In genomic region chr3:32472716-32473115, GRCh38 we compare ENCODE assay signal across 25 cellular contexts. TPM values are rescaled to one million over a fixed set of nuclear protein-coding genes. Genes with fewer than 3 reads are reported as not detected.
DNase-seq lines count a peak whose midpoint lies in the region; ATAC-seq and TF ChIP-seq lines count a peak whose summit lies in the region.
"Had no signal": no experiment of that assay in that cellular context is flagged by ENCODE, and none has a peak within 500 bp of the region (broad histone marks: within the 10 kb centered on the region; RNA-seq: fewer than 3 reads in every experiment).

No MANE protein-coding gene starts in this region.

- H3K4me2 ChIP-seq in PC-3 (ENCODE audit: low read length): no peak overlapping the region

- H3K4me3 Mint-ChIP-seq in stimulated activated naive CD8-positive, alpha-beta T cell treated with anti-CD3 and anti-CD28 coated beads, Interleukin-15, Interleukin-2, amounts not matched to agents 100 ng/mL and 50 ng/mL, for 24 hours: no peak overlapping the region
- H3K4me3 Mint-ChIP-seq in stimulated activated naive CD8-positive, alpha-beta T cell treated with anti-CD3 and anti-CD28 coated beads, Interleukin-15, amount 100 ng/mL, for 72 hours: no peak overlapping the region
- H3K4me3 Mint-ChIP-seq in endodermal cell: no peak overlapping the region
- H3K4me3 Mint-ChIP-seq: naive thymus-derived CD4-positive, alpha-beta T cell had no signal

- H3K27me3 Mint-ChIP-seq in stimulated activated naive CD8-positive, alpha-beta T cell treated with anti-CD3 and anti-CD28 coated beads, Interleukin-15, Interleukin-2, amounts not matched to agents 100 ng/mL and 50 ng/mL, for 24 hours: no peaks in the 10 kb centered on the region
- no peaks in the 10 kb centered on the region for H3K27me3 Mint-ChIP-seq in stimulated activated naive CD8-positive, alpha-beta T cell treated with anti-CD3 and anti-CD28 coated beads, Interleukin-15, amount 100 ng/mL, for 72 hours
- no peaks in the 10 kb centered on the region for H3K27me3 Mint-ChIP-seq in endodermal cell (ENCODE audit: insufficient read depth)
- H3K27me3 Mint-ChIP-seq: CD4-positive, CD25-positive, alpha-beta regulatory T cell; naive thymus-derived CD4-positive, alpha-beta T cell had no signal

- H2AFZ ChIP-seq in PC-3 (ENCODE audit: low read length): no peak overlapping the region

- POLR2A ChIA-PET in PC-3 (lab: Charles Lee; ENCODE audit: unreplicated experiment): no interaction called here

- H3K27ac ChIP-seq in PC-3 (ENCODE audit: low read length) (no peak overlapping the region), endodermal cell (ENCODE audit: low read depth, low read length) (no peak overlapping the region)
- H3K27ac ChIP-seq: ascending aorta, dorsolateral prefrontal cortex, epithelial cell of prostate, ovary, right atrium auricular region, SJSA1 had no signal

- no peak for DNase-seq in stimulated activated naive CD8-positive, alpha-beta T cell treated with anti-CD3 and anti-CD28 coated beads, Interleukin-15, amount 100 ng/mL, for 72 hours
- DNase-seq in PC-3 (peak; percentile 32), foreskin fibroblast (peak; percentile 60 to 61), DMS53 (lab: John Stamatoyannopoulos, UW) (no peak), endodermal cell (no peak)
- DNase-seq in activated CD4-positive, alpha-beta T cell treated with anti-CD3 and anti-CD28 coated beads, Interleukin-2, amount 50 U/mL, for 1 hour: no peak
- DNase-seq: activated CD4-positive, alpha-beta T cell treated with anti-CD3 and anti-CD28 coated beads for 48 hours; activated naive CD4-positive, alpha-beta T cell treated with anti-CD3 and anti-CD28 coated beads, Interleukin-2, amount 50 U/mL, for 16 hours; CD4-positive, CD25-positive, alpha-beta regulatory T cell; central memory CD4-positive, alpha-beta T cell; dorsolateral prefrontal cortex; heart right ventricle; left colon; naive thymus-derived CD4-positive, alpha-beta T cell; NCI-H2081 treated with DMSO at 0.1 percent for 48 hours; NCI-H510A; ovary; substantia nigra had no signal

- no peak for ATAC-seq in stimulated activated naive CD8-positive, alpha-beta T cell treated with anti-CD3 and anti-CD28 coated beads, Interleukin-15, amount 100 ng/mL, for 72 hours
- no peak for ATAC-seq in PC-3
- ATAC-seq: heart right ventricle; left colon; naive thymus-derived CD4-positive, alpha-beta T cell; Panc1 had no signal

- H3K27ac Mint-ChIP-seq in stimulated activated naive CD8-positive, alpha-beta T cell treated with anti-CD3 and anti-CD28 coated beads, Interleukin-15, Interleukin-2, amounts not matched to agents 100 ng/mL and 50 ng/mL, for 24 hours: peak overlapping the region; percentile 60
- peak overlapping the region in 1 of 2 donors; percentile 27 for H3K27ac Mint-ChIP-seq in stimulated activated naive CD8-positive, alpha-beta T cell treated with anti-CD3 and anti-CD28 coated beads, Interleukin-15, amount 100 ng/mL, for 72 hours
- H3K27ac Mint-ChIP-seq in endodermal cell: no peak overlapping the region

- no peaks in the 10 kb centered on the region for H3K9me3 Mint-ChIP-seq in stimulated activated naive CD8-positive, alpha-beta T cell treated with anti-CD3 and anti-CD28 coated beads, Interleukin-15, Interleukin-2, amounts not matched to agents 100 ng/mL and 50 ng/mL, for 24 hours
- H3K9me3 Mint-ChIP-seq in stimulated activated naive CD8-positive, alpha-beta T cell treated with anti-CD3 and anti-CD28 coated beads, Interleukin-15, amount 100 ng/mL, for 72 hours: no peaks in the 10 kb centered on the region
- no peaks in the 10 kb centered on the region for H3K9me3 Mint-ChIP-seq in endodermal cell

- H3K36me3 Mint-ChIP-seq in stimulated activated naive CD8-positive, alpha-beta T cell treated with anti-CD3 and anti-CD28 coated beads, Interleukin-15, Interleukin-2, amounts not matched to agents 100 ng/mL and 50 ng/mL, for 24 hours (ENCODE audit: low read depth): peaks cover 48% of the 10 kb centered on the region
- H3K36me3 Mint-ChIP-seq in endodermal cell (ENCODE audit: low read depth): peaks cover 10% of the 10 kb centered on the region

- H3K9me3 ChIP-seq in PC-3 (ENCODE audit: low read length): no peaks in the 10 kb centered on the region
- no peaks in the 10 kb centered on the region for H3K9me3 ChIP-seq in endodermal cell (ENCODE audit: control insufficient read depth, low read length)
- H3K9me3 ChIP-seq: ascending aorta, HAP-1, heart right ventricle, ovary, right atrium auricular region had no signal

- no TSS peak for BruUV-seq in PC-3 (replicated peaks; lab: Mats Ljungman, UMichigan)

- H3K27me3 ChIP-seq in PC-3 (ENCODE audit: low read length): no peaks in the 10 kb centered on the region
- H3K27me3 ChIP-seq in endodermal cell (ENCODE audit: control insufficient read depth, insufficient read depth, low read length, poor library complexity, severe bottlenecking): no peaks in the 10 kb centered on the region
- H3K27me3 ChIP-seq: ascending aorta, dorsolateral prefrontal cortex, heart right ventricle, ovary, right atrium auricular region, SJSA1 had no signal

- peaks cover 13% of the 10 kb centered on the region for H3K36me3 ChIP-seq in PC-3 (ENCODE audit: low read depth, low read length)
- H3K36me3 ChIP-seq in endodermal cell (ENCODE audit: control insufficient read depth, insufficient read depth, low read length): peaks cover 6% of the 10 kb centered on the region
- H3K36me3 ChIP-seq: HAP-1, ovary, right atrium auricular region had no signal

- no peak overlapping the region for H3K9ac ChIP-seq in PC-3 (ENCODE audit: low read length)
- no peak overlapping the region for H3K9ac ChIP-seq in endodermal cell (ENCODE audit: extremely low read depth, low read length, poor library complexity, severe bottlenecking)

- CTCF ChIA-PET in PC-3 (lab: Charles Lee): no interaction called here

- H3K9me2 ChIP-seq in PC-3 (replicated peaks; ENCODE audit: low read length): no peaks in the 10 kb centered on the region

- 94 to 100% methylated on average over 1 to 2 of the region's 2 CpGs for WGBS in endodermal cell (ENCODE audit: insufficient coverage in 1 of 2, insufficient read length in 1 of 2), 2 experiments

- peaks cover 12% of the 10 kb centered on the region for H3K79me2 ChIP-seq in PC-3 (ENCODE audit: low read length)

- H3K4me1 Mint-ChIP-seq in stimulated activated naive CD8-positive, alpha-beta T cell treated with anti-CD3 and anti-CD28 coated beads, Interleukin-15, Interleukin-2, amounts not matched to agents 100 ng/mL and 50 ng/mL, for 24 hours (ENCODE audit: low read depth): peaks cover 52% of the 10 kb centered on the region
- H3K4me1 Mint-ChIP-seq in stimulated activated naive CD8-positive, alpha-beta T cell treated with anti-CD3 and anti-CD28 coated beads, Interleukin-15, amount 100 ng/mL, for 72 hours: peaks cover 47% of the 10 kb centered on the region
- H3K4me1 Mint-ChIP-seq in endodermal cell: no peaks in the 10 kb centered on the region

- intact Hi-C loops in PC-3 (cut with micrococcal nuclease): no loop called here

- no peaks in the 10 kb centered on the region for H4K20me1 ChIP-seq in PC-3 (ENCODE audit: low read length)

- H3K4me1 ChIP-seq in PC-3 (ENCODE audit: insufficient read depth, low read length): peaks cover 35% of the 10 kb centered on the region
- H3K4me1 ChIP-seq in endodermal cell (ENCODE audit: control insufficient read depth, insufficient read depth, low read length): peaks cover under 1% of the 10 kb centered on the region
- H3K4me1 ChIP-seq: HAP-1 had no signal

- TF ChIP-seq CTCF in PC-3 (conservative IDR thresholded peaks at IDR 0.05; ENCODE audit: low read depth, low read length) (no peak), foreskin fibroblast (IDR thresholded peaks at IDR 0.05; ENCODE audit: low read depth, low read length) (no peak), endodermal cell (conservative IDR thresholded peaks at IDR 0.05) (no peak)

- H3F3A ChIP-seq in PC-3 (ENCODE audit: low read length, unreplicated experiment): peaks cover 5% of the 10 kb centered on the region

- no peak overlapping the region for H3K4me3 ChIP-seq in PC-3 (ENCODE audit: low read length)
- no peak overlapping the region for H3K4me3 ChIP-seq in foreskin fibroblast (ENCODE audit: low read depth in 1 of 2, low read length in 2 of 2)
- no peak overlapping the region for H3K4me3 ChIP-seq in endodermal cell (ENCODE audit: low read length)
- H3K4me3 ChIP-seq: ascending aorta, dorsolateral prefrontal cortex, HAP-1, heart right ventricle, ovary, right atrium auricular region, SJSA1 had no signal

RNA-seq across cellular contexts. Expression of gene CMTM6, which starts 29.9 kb away (rescaled TPM):
- total RNA-seq in PC-3 (2014; rRNA removed) (53.3 and 67.4 TPM in 2 replicates), endodermal cell (10 to 100 TPM; 58.3 to 62.4 TPM)
- polyA plus RNA-seq in endodermal cell (2013, experiment 1 of 2): 40.1 TPM
- 40.0 TPM for polyA plus RNA-seq in endodermal cell (2013, experiment 2 of 2)

Comparison
In these comparisons a context has a peak if more than half of its experiments do, and no peak if none do; other contexts are left out.
1. DNase-seq: peak in PC-3 (single experiment) and foreskin fibroblast (2 of 2); none in stimulated activated naive CD8-positive, alpha-beta T cell treated with anti-CD3 and anti-CD28 coated beads, Interleukin-15, amount 100 ng/mL, for 72 hours (0 of 2), DMS53 (single experiment), endodermal cell (single experiment) and activated CD4-positive, alpha-beta T cell treated with anti-CD3 and anti-CD28 coated beads, Interleukin-2, amount 50 U/mL, for 1 hour (single experiment).